In genomic region chr2:45904931-45905642, GRCh38 we compare ENCODE assay signal across 17 cellular contexts.
A peak's percentile ranks its signal among the peaks of the same experiment; 100 is the strongest.
DNase-seq lines count a peak whose midpoint lies in the region; ATAC-seq, FAIRE-seq and TF ChIP-seq lines count a peak whose summit lies in the region.
"Had no signal": no experiment of that assay in that cellular context is flagged by ENCODE, and none has a peak within 500 bp of the region (broad histone marks: within the 10 kb centered on the region; RNA-seq: fewer than 3 reads in every experiment).

No MANE protein-coding gene starts in this region.

- H3K9ac ChIP-seq in Karpas-422 (ENCODE audit: low read length) (no peak overlapping the region), GM12878 (ENCODE audit: control insufficient read depth, insufficient read depth, low read length) (peak overlapping the region; percentile 49; the same call in 1 of the 2 replicates)

- RAD21 ChIA-PET in GM12878 (lab: Charles Lee; ENCODE audit: unreplicated experiment): interaction anchor here (0.7 to 7.5 kb wide), 16 partner anchors 10 to 99 kb away, joined by 3 to 53 read pairs (median 5); no protein-coding TSS in a partner anchor

- no peak for TF ChIP-seq POLR2A in GM12878 (IDR thresholded peaks at IDR 0.05; ENCODE audit: low read depth, low read length)

- H4K20me1 ChIP-seq in Karpas-422 (ENCODE audit: insufficient read depth, low read depth, low read length) (no peaks in the 10 kb centered on the region), GM12878 (ENCODE audit: control insufficient read depth, insufficient read depth) (no peaks in the 10 kb centered on the region)

- no peaks in the 10 kb centered on the region for H3K9me2 ChIP-seq in Karpas-422 (replicated peaks; ENCODE audit: insufficient read depth, low read length)

- no peak for TF ChIP-seq RAD21 in GM12878 (IDR thresholded peaks at IDR 0.05; ENCODE audit: insufficient read depth, low read depth, low read length)

- no peak overlapping the region for H2AFZ ChIP-seq in Karpas-422 (ENCODE audit: low read length)
- H2AFZ ChIP-seq in GM12878 (ENCODE audit: control insufficient read depth, low read depth, low read length): no peak overlapping the region

- no peak for TF ChIP-seq CTCF in GM12878 (IDR thresholded peaks at IDR 0.05 in 2 of 3, conservative IDR thresholded peaks at IDR 0.05 in 1 of 3; ENCODE audit: control insufficient read depth in 2 of 3, extremely low read depth in 1 of 3, insufficient read depth in 1 of 3, low read depth in 3 of 3, low read length in 3 of 3)

- no TSS peak for BruUV-seq in GM12878 (replicated peaks; lab: Mats Ljungman, UMichigan)

- peak; percentile 16 for DNase-seq in DMS153 (lab: John Stamatoyannopoulos, UW)
- DNase-seq in DMS153 treated with DMSO at 0.1 percent for 48 hours (lab: John Stamatoyannopoulos, UW; ENCODE audit: unreplicated experiment): no peak
- DNase-seq in Karpas-422: no peak
- no peak for DNase-seq in GM12878 (ENCODE audit: low read depth, low spot score)
- peak; percentile 11 for DNase-seq in occipital lobe (lab: John Stamatoyannopoulos, UW)
- DNase-seq in NCI-H1105 (lab: John Stamatoyannopoulos, UW): no peak
- no peak for DNase-seq in effector CD8-positive, alpha-beta T cell (lab: John Stamatoyannopoulos, UW)
- DNase-seq: 8988T; activated CD4-positive, CD25-positive, alpha-beta regulatory T cell; aorta; DND-41; effector memory CD4-positive, alpha-beta T cell; IMR-90; kidney; testis had no signal

- intact Hi-C loops in GM12878 (cut with micrococcal nuclease; ENCODE audit: unreplicated experiment): no loop called here

- H3K27ac ChIP-seq in Karpas-422 (ENCODE audit: low read length): peak overlapping the region; percentile 29
- peak overlapping the region; percentile 79 for H3K27ac ChIP-seq in GM12878 (ENCODE audit: control insufficient read depth, insufficient read depth)
- H3K27ac ChIP-seq: testis had no signal

- H3K79me2 ChIP-seq in Karpas-422 (ENCODE audit: low read length) (peaks cover 100% of the 10 kb centered on the region), GM12878 (ENCODE audit: control insufficient read depth, insufficient read depth, low read length) (peaks cover 2% of the 10 kb centered on the region)

- POLR2A ChIA-PET in GM12878 (lab: Charles Lee): interaction anchor here (0.7 to 3.6 kb wide), 12 partner anchors 10 to 71 kb away, joined by 3 to 23 read pairs (median 5); no protein-coding TSS in a partner anchor

- H3K4me2 ChIP-seq in Karpas-422 (ENCODE audit: low read depth, low read length, poor library complexity, severe bottlenecking) (no peak overlapping the region), GM12878 (ENCODE audit: control insufficient read depth, insufficient read depth) (peak overlapping the region; percentile 70)

- no peaks in the 10 kb centered on the region for H3K9me3 ChIP-seq in Karpas-422 (ENCODE audit: low read length)
- no peaks in the 10 kb centered on the region for H3K9me3 ChIP-seq in GM12878 (replicated peaks; ENCODE audit: control insufficient read depth, insufficient read depth, low read length)
- H3K9me3 ChIP-seq: testis had no signal

- 85% methylated on average over 9 of the region's 9 CpGs for WGBS in GM12878 (ENCODE audit: insufficient coverage, insufficient replicate concordance, low lambda C conversion rate, missing lambda C conversion rate)

- in situ Hi-C loops in GM12878 (cut with MboI): no loop called here

- H3K27me3 ChIP-seq in Karpas-422 (ENCODE audit: low read length) (no peaks in the 10 kb centered on the region), GM12878 (replicated peaks in 1 of 2; ENCODE audit: control insufficient read depth in 2 of 2, insufficient read depth in 2 of 2, low read length in 1 of 2) (no peaks in the 10 kb centered on the region)
- H3K27me3 ChIP-seq: testis had no signal

- H3K4me1 ChIP-seq in Karpas-422 (ENCODE audit: low read length) (peaks cover 66% of the 10 kb centered on the region), GM12878 (ENCODE audit: control insufficient read depth, insufficient read depth, low read length) (peaks cover 42% of the 10 kb centered on the region)
- H3K4me1 ChIP-seq: testis had no signal

- no peak for TF ChIP-seq EP300 in GM12878 (IDR thresholded peaks at IDR 0.05; ENCODE audit: borderline replicate concordance in 1 of 2, control insufficient read depth in 1 of 2, low read depth in 2 of 2, low read length in 2 of 2)

- CTCF ChIA-PET in GM12878 (lab: Yijun Ruan, JAX): interaction anchor here (0.5 to 3.2 kb wide), 15 partner anchors 9 to 1483 kb away, joined by 3 to 12 read pairs (median 4); no protein-coding TSS in a partner anchor

- ATAC-seq in GM12878 (no peak; the same call in 2 of the 3 replicates), GM21515 (IDR thresholded peaks at IDR 0.05; ENCODE audit: unreplicated experiment) (no peak)

- H3K36me3 ChIP-seq in Karpas-422 (ENCODE audit: insufficient read depth, low read length) (0 out of 2 replicates have a peak, but pooled peaks cover 5% of the 10 kb centered on the region), GM12878 (ENCODE audit: control insufficient read depth in 2 of 2, insufficient read depth in 2 of 2, low read length in 1 of 2) (peaks cover 0 to 2% of the 10 kb centered on the region in 2 experiments; a peak in 1 of 4 replicates)

- SMC1A ChIA-PET in GM12878 (lab: Charles Lee; ENCODE audit: uncharacterized antibody, unreplicated experiment): interaction anchor here (0.7 to 4.1 kb wide), 23 partner anchors 9 to 255 kb away, joined by 3 to 55 read pairs (median 6); no protein-coding TSS in a partner anchor

- H3K4me3 ChIP-seq in Karpas-422 (ENCODE audit: low read length) (no peak overlapping the region), GM12878 (no peak overlapping the region)
- H3K4me3 ChIP-seq: testis had no signal

- no peak for FAIRE-seq in GM12878 (lab: Jason Lieb, UNC)
- FAIRE-seq: kidney, small intestine had no signal

TF ChIP-seq in GM12878, 131 proteins besides CTCF, POLR2A, EP300 and RAD21:
- TF ChIP-seq KDM1A (IDR thresholded peaks at IDR 0.05; ENCODE audit: borderline replicate concordance) (no peak), ZNF592 (IDR thresholded peaks at IDR 0.05) (no peak), DPF2 (IDR thresholded peaks at IDR 0.05) (no peak), BCL3 (IDR thresholded peaks at IDR 0.05; ENCODE audit: borderline replicate concordance, insufficient read depth, low read depth, low read length, poor library complexity, severe bottlenecking) (no peak), GATAD2B (conservative IDR thresholded peaks at IDR 0.05; ENCODE audit: low read depth) (no peak), MAX (IDR thresholded peaks at IDR 0.05; ENCODE audit: low read depth, low read length) (no peak), TAF1 (IDR thresholded peaks at IDR 0.05; ENCODE audit: borderline replicate concordance, low read depth, low read length) (no peak), PAX5 (IDR thresholded peaks at IDR 0.05; ENCODE audit: borderline replicate concordance, low read depth, low read length) (no peak), MEF2A (IDR thresholded peaks at IDR 0.05; ENCODE audit: insufficient read depth, low read depth, low read length) (no peak), YBX1 (IDR thresholded peaks at IDR 0.05) (no peak), RBBP5 (conservative IDR thresholded peaks at IDR 0.05) (no peak)

Comparison
In these comparisons a context has a peak if more than half of its experiments do, and no peak if none do; other contexts are left out.
1. DNase-seq: peak in DMS153 (single experiment) and occipital lobe (single experiment); none in DMS153 treated with DMSO at 0.1 percent for 48 hours (single experiment), Karpas-422 (single experiment), GM12878 (single experiment), NCI-H1105 (single experiment) and effector CD8-positive, alpha-beta T cell (single experiment).